2 cellular contexts compared by ENCODE assay signal in the genomic region with DNA sequence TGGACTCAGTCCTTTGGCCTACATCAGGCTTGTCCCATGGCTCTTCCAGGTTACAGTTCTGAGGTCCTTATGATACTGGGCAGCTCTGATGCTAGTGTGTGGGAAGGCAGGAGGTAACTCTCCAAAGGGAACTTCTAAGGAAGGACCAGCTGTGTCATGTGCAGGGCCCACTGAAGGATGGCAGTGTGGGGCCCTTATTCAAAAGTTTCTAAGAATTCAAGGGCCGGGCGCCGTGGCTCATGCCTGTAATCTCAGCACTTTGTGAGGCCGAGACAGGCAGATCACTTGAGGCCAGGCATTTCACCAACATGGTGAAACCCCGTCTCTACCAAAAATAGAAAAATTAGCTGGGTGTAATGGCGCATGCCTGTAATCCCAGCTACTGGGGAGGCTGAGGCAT.
TF ChIP-seq lines count a peak whose summit lies in the region.

No MANE protein-coding gene starts in this region.

TF ChIP-seq in H1, 55 proteins besides CTCF, POLR2A, EP300 and RAD21:
- no peak for TF ChIP-seq TEAD4 (IDR thresholded peaks at IDR 0.05; ENCODE audit: low read depth, low read length)
- TF ChIP-seq, protein P1, sequence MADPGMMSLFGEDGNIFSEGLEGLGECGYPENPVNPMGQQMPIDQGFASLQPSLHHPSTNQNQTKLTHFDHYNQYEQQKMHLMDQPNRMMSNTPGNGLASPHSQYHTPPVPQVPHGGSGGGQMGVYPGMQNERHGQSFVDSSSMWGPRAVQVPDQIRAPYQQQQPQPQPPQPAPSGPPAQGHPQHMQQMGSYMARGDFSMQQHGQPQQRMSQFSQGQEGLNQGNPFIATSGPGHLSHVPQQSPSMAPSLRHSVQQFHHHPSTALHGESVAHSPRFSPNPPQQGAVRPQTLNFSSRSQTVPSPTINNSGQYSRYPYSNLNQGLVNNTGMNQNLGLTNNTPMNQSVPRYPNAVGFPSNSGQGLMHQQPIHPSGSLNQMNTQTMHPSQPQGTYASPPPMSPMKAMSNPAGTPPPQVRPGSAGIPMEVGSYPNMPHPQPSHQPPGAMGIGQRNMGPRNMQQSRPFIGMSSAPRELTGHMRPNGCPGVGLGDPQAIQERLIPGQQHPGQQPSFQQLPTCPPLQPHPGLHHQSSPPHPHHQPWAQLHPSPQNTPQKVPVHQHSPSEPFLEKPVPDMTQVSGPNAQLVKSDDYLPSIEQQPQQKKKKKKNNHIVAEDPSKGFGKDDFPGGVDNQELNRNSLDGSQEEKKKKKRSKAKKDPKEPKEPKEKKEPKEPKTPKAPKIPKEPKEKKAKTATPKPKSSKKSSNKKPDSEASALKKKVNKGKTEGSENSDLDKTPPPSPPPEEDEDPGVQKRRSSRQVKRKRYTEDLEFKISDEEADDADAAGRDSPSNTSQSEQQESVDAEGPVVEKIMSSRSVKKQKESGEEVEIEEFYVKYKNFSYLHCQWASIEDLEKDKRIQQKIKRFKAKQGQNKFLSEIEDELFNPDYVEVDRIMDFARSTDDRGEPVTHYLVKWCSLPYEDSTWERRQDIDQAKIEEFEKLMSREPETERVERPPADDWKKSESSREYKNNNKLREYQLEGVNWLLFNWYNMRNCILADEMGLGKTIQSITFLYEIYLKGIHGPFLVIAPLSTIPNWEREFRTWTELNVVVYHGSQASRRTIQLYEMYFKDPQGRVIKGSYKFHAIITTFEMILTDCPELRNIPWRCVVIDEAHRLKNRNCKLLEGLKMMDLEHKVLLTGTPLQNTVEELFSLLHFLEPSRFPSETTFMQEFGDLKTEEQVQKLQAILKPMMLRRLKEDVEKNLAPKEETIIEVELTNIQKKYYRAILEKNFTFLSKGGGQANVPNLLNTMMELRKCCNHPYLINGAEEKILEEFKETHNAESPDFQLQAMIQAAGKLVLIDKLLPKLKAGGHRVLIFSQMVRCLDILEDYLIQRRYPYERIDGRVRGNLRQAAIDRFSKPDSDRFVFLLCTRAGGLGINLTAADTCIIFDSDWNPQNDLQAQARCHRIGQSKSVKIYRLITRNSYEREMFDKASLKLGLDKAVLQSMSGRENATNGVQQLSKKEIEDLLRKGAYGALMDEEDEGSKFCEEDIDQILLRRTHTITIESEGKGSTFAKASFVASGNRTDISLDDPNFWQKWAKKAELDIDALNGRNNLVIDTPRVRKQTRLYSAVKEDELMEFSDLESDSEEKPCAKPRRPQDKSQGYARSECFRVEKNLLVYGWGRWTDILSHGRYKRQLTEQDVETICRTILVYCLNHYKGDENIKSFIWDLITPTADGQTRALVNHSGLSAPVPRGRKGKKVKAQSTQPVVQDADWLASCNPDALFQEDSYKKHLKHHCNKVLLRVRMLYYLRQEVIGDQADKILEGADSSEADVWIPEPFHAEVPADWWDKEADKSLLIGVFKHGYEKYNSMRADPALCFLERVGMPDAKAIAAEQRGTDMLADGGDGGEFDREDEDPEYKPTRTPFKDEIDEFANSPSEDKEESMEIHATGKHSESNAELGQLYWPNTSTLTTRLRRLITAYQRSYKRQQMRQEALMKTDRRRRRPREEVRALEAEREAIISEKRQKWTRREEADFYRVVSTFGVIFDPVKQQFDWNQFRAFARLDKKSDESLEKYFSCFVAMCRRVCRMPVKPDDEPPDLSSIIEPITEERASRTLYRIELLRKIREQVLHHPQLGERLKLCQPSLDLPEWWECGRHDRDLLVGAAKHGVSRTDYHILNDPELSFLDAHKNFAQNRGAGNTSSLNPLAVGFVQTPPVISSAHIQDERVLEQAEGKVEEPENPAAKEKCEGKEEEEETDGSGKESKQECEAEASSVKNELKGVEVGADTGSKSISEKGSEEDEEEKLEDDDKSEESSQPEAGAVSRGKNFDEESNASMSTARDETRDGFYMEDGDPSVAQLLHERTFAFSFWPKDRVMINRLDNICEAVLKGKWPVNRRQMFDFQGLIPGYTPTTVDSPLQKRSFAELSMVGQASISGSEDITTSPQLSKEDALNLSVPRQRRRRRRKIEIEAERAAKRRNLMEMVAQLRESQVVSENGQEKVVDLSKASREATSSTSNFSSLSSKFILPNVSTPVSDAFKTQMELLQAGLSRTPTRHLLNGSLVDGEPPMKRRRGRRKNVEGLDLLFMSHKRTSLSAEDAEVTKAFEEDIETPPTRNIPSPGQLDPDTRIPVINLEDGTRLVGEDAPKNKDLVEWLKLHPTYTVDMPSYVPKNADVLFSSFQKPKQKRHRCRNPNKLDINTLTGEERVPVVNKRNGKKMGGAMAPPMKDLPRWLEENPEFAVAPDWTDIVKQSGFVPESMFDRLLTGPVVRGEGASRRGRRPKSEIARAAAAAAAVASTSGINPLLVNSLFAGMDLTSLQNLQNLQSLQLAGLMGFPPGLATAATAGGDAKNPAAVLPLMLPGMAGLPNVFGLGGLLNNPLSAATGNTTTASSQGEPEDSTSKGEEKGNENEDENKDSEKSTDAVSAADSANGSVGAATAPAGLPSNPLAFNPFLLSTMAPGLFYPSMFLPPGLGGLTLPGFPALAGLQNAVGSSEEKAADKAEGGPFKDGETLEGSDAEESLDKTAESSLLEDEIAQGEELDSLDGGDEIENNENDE (IDR thresholded peaks at IDR 0.05; ENCODE audit: insufficient replicate concordance, low read length) = no peak
- TF ChIP-seq RBBP5 (IDR thresholded peaks at IDR 0.05; ENCODE audit: borderline replicate concordance, low read depth, low read length) = no peak
- no peak for TF ChIP-seq CHD2 (IDR thresholded peaks at IDR 0.05; ENCODE audit: low read length)
- no peak for TF ChIP-seq SP2 (IDR thresholded peaks at IDR 0.05; ENCODE audit: low read length)
- TF ChIP-seq SAP30 (IDR thresholded peaks at IDR 0.05; ENCODE audit: insufficient read depth, insufficient replicate concordance, low read length) = no peak
- no peak for TF ChIP-seq EGR1 (IDR thresholded peaks at IDR 0.05; ENCODE audit: borderline replicate concordance, low read depth, low read length)
- no peak for TF ChIP-seq SIN3A (conservative IDR thresholded peaks at IDR 0.05 in 1 of 2, IDR thresholded peaks at IDR 0.05 in 1 of 2; ENCODE audit: low read depth in 1 of 2, low read length in 2 of 2)
- no peak for TF ChIP-seq BACH1 (IDR thresholded peaks at IDR 0.05; ENCODE audit: low read length)
- TF ChIP-seq SUZ12 (IDR thresholded peaks at IDR 0.05; ENCODE audit: low read length) = no peak

TF ChIP-seq in HEK293T, 16 proteins besides CTCF, POLR2A, EP300 and RAD21:
- TF ChIP-seq SUZ12 (IDR thresholded peaks at IDR 0.05) (no peak), ARNT (IDR thresholded peaks at IDR 0.05) (no peak), FOXA1 (IDR thresholded peaks at IDR 0.05) (no peak), HDGF (IDR thresholded peaks at IDR 0.05; ENCODE audit: borderline replicate concordance) (no peak), ZNF384 (IDR thresholded peaks at IDR 0.05) (no peak), L3MBTL2 (conservative IDR thresholded peaks at IDR 0.05) (no peak), FOXM1 (IDR thresholded peaks at IDR 0.05; ENCODE audit: borderline replicate concordance) (no peak), NFRKB (IDR thresholded peaks at IDR 0.05) (no peak), FOXK2 (IDR thresholded peaks at IDR 0.05) (no peak), SP1 (IDR thresholded peaks at IDR 0.05) (no peak), CTBP1 (IDR thresholded peaks at IDR 0.05; ENCODE audit: borderline replicate concordance) (no peak), TARDBP (IDR thresholded peaks at IDR 0.05) (no peak), ELF4 (IDR thresholded peaks at IDR 0.05) (no peak), LEF1 (IDR thresholded peaks at IDR 0.05; ENCODE audit: borderline replicate concordance) (no peak)
- TF ChIP-seq, protein P2, sequence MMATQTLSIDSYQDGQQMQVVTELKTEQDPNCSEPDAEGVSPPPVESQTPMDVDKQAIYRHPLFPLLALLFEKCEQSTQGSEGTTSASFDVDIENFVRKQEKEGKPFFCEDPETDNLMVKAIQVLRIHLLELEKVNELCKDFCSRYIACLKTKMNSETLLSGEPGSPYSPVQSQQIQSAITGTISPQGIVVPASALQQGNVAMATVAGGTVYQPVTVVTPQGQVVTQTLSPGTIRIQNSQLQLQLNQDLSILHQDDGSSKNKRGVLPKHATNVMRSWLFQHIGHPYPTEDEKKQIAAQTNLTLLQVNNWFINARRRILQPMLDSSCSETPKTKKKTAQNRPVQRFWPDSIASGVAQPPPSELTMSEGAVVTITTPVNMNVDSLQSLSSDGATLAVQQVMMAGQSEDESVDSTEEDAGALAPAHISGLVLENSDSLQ (IDR thresholded peaks at IDR 0.05) = no peak
